Comparison of ENCODE assay signal across 1 cellular context in the genomic region with DNA sequence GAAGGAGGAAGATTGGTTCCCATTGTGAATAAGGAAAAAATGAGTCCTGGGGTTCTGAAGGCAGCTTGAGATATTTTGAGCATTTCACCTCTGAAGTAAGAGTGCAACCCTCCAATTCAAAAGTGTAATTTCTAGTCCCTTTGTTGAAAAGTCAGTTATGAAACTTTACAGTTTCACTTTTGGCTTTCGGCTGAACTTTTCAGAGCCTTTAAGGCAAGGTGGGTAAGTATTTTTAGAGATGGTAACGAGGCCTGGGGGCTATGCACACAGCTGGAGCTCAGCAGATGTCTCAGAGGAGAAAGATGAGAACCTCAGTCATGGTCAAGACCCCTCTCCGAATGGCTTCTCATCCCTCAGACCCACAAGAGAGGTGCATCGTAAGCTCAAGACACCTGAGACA.
TF ChIP-seq lines count a peak whose summit lies in the region.

No MANE protein-coding gene starts in this region.

TF ChIP-seq in SK-N-SH, 30 proteins besides CTCF, POLR2A, EP300 and RAD21 (continued from another document):
- TF ChIP-seq FOXM1 (IDR thresholded peaks at IDR 0.05; ENCODE audit: low read depth) (no peak), CHD2 (IDR thresholded peaks at IDR 0.05; ENCODE audit: low read length, partially characterized antibody) (no peak), RFX5 (IDR thresholded peaks at IDR 0.05; ENCODE audit: low read length) (no peak), FOXJ3 (CRISPR knock-in tag; IDR thresholded peaks at IDR 0.05) (no peak), EZH2phosphoT487 (IDR thresholded peaks at IDR 0.05; ENCODE audit: borderline replicate concordance, low read depth) (no peak), JUND (IDR thresholded peaks at IDR 0.05) (no peak), MEF2A (IDR thresholded peaks at IDR 0.05; ENCODE audit: borderline replicate concordance, low read depth) (no peak)
- TF ChIP-seq, protein P1, sequence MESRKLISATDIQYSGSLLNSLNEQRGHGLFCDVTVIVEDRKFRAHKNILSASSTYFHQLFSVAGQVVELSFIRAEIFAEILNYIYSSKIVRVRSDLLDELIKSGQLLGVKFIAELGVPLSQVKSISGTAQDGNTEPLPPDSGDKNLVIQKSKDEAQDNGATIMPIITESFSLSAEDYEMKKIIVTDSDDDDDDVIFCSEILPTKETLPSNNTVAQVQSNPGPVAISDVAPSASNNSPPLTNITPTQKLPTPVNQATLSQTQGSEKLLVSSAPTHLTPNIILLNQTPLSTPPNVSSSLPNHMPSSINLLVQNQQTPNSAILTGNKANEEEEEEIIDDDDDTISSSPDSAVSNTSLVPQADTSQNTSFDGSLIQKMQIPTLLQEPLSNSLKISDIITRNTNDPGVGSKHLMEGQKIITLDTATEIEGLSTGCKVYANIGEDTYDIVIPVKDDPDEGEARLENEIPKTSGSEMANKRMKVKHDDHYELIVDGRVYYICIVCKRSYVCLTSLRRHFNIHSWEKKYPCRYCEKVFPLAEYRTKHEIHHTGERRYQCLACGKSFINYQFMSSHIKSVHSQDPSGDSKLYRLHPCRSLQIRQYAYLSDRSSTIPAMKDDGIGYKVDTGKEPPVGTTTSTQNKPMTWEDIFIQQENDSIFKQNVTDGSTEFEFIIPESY (IDR thresholded peaks at IDR 0.05; ENCODE audit: borderline replicate concordance, low read depth) = no peak
- TF ChIP-seq, protein P2, sequence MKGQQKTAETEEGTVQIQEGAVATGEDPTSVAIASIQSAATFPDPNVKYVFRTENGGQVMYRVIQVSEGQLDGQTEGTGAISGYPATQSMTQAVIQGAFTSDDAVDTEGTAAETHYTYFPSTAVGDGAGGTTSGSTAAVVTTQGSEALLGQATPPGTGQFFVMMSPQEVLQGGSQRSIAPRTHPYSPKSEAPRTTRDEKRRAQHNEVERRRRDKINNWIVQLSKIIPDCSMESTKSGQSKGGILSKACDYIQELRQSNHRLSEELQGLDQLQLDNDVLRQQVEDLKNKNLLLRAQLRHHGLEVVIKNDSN (IDR thresholded peaks at IDR 0.05; ENCODE audit: borderline replicate concordance, low read depth) = no peak
